ENCODE assay signal across 11 cellular contexts in genomic region chr12:9115731-9116689, GRCh38. TPM values are rescaled to one million over a fixed set of nuclear protein-coding genes. Genes with fewer than 3 reads are reported as not detected.
A peak's percentile ranks its signal among the peaks of the same experiment; 100 is the strongest.
DNase-seq lines count a peak whose midpoint lies in the region; ATAC-seq and TF ChIP-seq lines count a peak whose summit lies in the region.
"Had no signal": no experiment of that assay in that cellular context is flagged by ENCODE, and none has a peak within 500 bp of the region (broad histone marks: within the 10 kb centered on the region; RNA-seq: fewer than 3 reads in every experiment).

Gene A2M, minus strand, starts transcription at chr12:9115919. Its CDS starts 70 bp downstream, at chr12:9115849.

- peak within 1 kb of the TSS; percentile 24 for H3K27ac ChIP-seq in 22Rv1
- no peak within 1 kb of the TSS for H3K27ac ChIP-seq in adipose tissue (ENCODE audit: low read depth, low read length)
- H3K27ac ChIP-seq in cardiac muscle cell, result peak within 1 kb of the TSS; percentile 80
- H3K27ac ChIP-seq in osteoblast (ENCODE audit: low read depth, low read length), result no peak within 1 kb of the TSS

- H2AFZ ChIP-seq in osteoblast (ENCODE audit: low read length), result peak within 1 kb of the TSS; percentile 46

- peaks cover 28% of the 10 kb centered on the region for H3K4me1 Mint-ChIP-seq in activated CD4-positive, alpha-beta memory T cell treated with anti-CD3 and anti-CD28 coated beads for 36 hours (ENCODE audit: low read depth)
- H3K4me1 Mint-ChIP-seq in activated CD4-positive, alpha-beta T cell treated with anti-CD3 and anti-CD28 coated beads for 36 hours, result peaks cover 13% of the 10 kb centered on the region

- H3K27ac Mint-ChIP-seq in activated CD4-positive, alpha-beta memory T cell treated with anti-CD3 and anti-CD28 coated beads for 36 hours, result no peak within 1 kb of the TSS
- no peak within 1 kb of the TSS for H3K27ac Mint-ChIP-seq in activated CD4-positive, alpha-beta T cell treated with anti-CD3 and anti-CD28 coated beads for 36 hours

- H3K4me1 ChIP-seq in cardiac muscle cell (ENCODE audit: low read depth) (peaks cover 14% of the 10 kb centered on the region), osteoblast (ENCODE audit: insufficient read depth, low read length) (no peaks in the 10 kb centered on the region)

- TF ChIP-seq CTCF in 22Rv1 (IDR thresholded peaks at IDR 0.05) (no peak), cardiac muscle cell (IDR thresholded peaks at IDR 0.05; ENCODE audit: low read depth, low read length) (no peak), osteoblast (IDR thresholded peaks at IDR 0.05; ENCODE audit: extremely low read depth, low read depth, low read length) (no peak)

- H3K4me3 ChIP-seq in cardiac muscle cell (peak within 1 kb of the TSS; percentile 8), osteoblast (ENCODE audit: insufficient read depth, low read length) (no peak within 1 kb of the TSS)

- no peak for ATAC-seq in activated CD4-positive, alpha-beta T cell treated with anti-CD3 and anti-CD28 coated beads for 36 hours

- H3K9me3 ChIP-seq in cardiac muscle cell (ENCODE audit: low read depth) (no peaks in the 10 kb centered on the region), osteoblast (ENCODE audit: low read depth, low read length) (no peaks in the 10 kb centered on the region)

- no peak within 1 kb of the TSS for H3K4me3 Mint-ChIP-seq in activated CD4-positive, alpha-beta memory T cell treated with anti-CD3 and anti-CD28 coated beads for 36 hours
- no peak within 1 kb of the TSS for H3K4me3 Mint-ChIP-seq in activated CD4-positive, alpha-beta T cell treated with anti-CD3 and anti-CD28 coated beads for 36 hours

- no peaks in the 10 kb centered on the region for H3K36me3 Mint-ChIP-seq in activated CD4-positive, alpha-beta memory T cell treated with anti-CD3 and anti-CD28 coated beads for 36 hours
- no peaks in the 10 kb centered on the region for H3K36me3 Mint-ChIP-seq in activated CD4-positive, alpha-beta T cell treated with anti-CD3 and anti-CD28 coated beads for 36 hours (ENCODE audit: low read depth)

- DNase-seq in cardiac muscle cell (ENCODE audit: low read depth in 1 of 2, low spot score in 1 of 2) (peak; percentile 47 to 65), osteoblast (ENCODE audit: insufficient read length, low spot score, missing footprints) (no peak), NOMO-1 treated with dmso at 0.1 percent for 144 hours (lab: John Stamatoyannopoulos, UW; ENCODE audit: unreplicated experiment) (no peak)
- DNase-seq in stimulated activated naive CD4-positive, alpha-beta T cell treated with Interleukin-2 at 50 U/mL for 16 hours (lab: John Stamatoyannopoulos, UW), result no peak
- DNase-seq in activated CD4-positive, alpha-beta memory T cell treated with anti-CD3 and anti-CD28 coated beads for 36 hours, result no peak
- DNase-seq in activated CD4-positive, alpha-beta T cell treated with anti-CD3 and anti-CD28 coated beads for 36 hours, result no peak
- DNase-seq: activated naive CD4-positive, alpha-beta T cell treated with anti-CD3 and anti-CD28 coated beads, Interleukin-2, amount 50 U/mL, for 16 hours; SHP77 treated with DMSO at 0.1 percent for 48 hours had no signal

- no peak within 1 kb of the TSS for H3K4me2 ChIP-seq in osteoblast (ENCODE audit: insufficient read depth, low read length)

- no peaks in the 10 kb centered on the region for H3K79me2 ChIP-seq in osteoblast (ENCODE audit: insufficient read depth, low read length)

- H3K27me3 ChIP-seq in cardiac muscle cell (no peaks in the 10 kb centered on the region), osteoblast (ENCODE audit: insufficient read depth, low read length) (no peaks in the 10 kb centered on the region)

- POLR2A ChIA-PET in activated CD4-positive, alpha-beta memory T cell treated with anti-CD3 and anti-CD28 coated beads for 36 hours (lab: Charles Lee), result no interaction called here
- POLR2A ChIA-PET in activated CD4-positive, alpha-beta T cell treated with anti-CD3 and anti-CD28 coated beads for 36 hours (lab: Charles Lee), result no interaction called here

- no peaks in the 10 kb centered on the region for H3K9me3 Mint-ChIP-seq in activated CD4-positive, alpha-beta memory T cell treated with anti-CD3 and anti-CD28 coated beads for 36 hours
- no peaks in the 10 kb centered on the region for H3K9me3 Mint-ChIP-seq in activated CD4-positive, alpha-beta T cell treated with anti-CD3 and anti-CD28 coated beads for 36 hours (ENCODE audit: low read depth)

- WGBS in adipose tissue, 3 donors, result 42 to 73% (median 45%) methylated on average over 10 of the region's 10 CpGs

- no peaks in the 10 kb centered on the region for H3K27me3 Mint-ChIP-seq in activated CD4-positive, alpha-beta memory T cell treated with anti-CD3 and anti-CD28 coated beads for 36 hours
- no peaks in the 10 kb centered on the region for H3K27me3 Mint-ChIP-seq in activated CD4-positive, alpha-beta T cell treated with anti-CD3 and anti-CD28 coated beads for 36 hours

- intact Hi-C loops in activated CD4-positive, alpha-beta memory T cell treated with anti-CD3 and anti-CD28 coated beads for 36 hours (cut with micrococcal nuclease), result no loop called here
- intact Hi-C loops in activated CD4-positive, alpha-beta T cell treated with anti-CD3 and anti-CD28 coated beads for 36 hours (cut with DNase I, micrococcal nuclease), result no loop called here

- CTCF ChIA-PET in activated CD4-positive, alpha-beta memory T cell treated with anti-CD3 and anti-CD28 coated beads for 36 hours (lab: Charles Lee), result interaction anchor here (1.1 to 2.3 kb wide), 2 partner anchors 13 to 19 kb away, joined by 3 to 6 read pairs; no protein-coding TSS in a partner anchor
- CTCF ChIA-PET in activated CD4-positive, alpha-beta T cell treated with anti-CD3 and anti-CD28 coated beads for 36 hours (lab: Charles Lee), result interaction anchor here (0.6 kb wide), 1 partner anchor 675 kb away, joined by 3 read pairs; no protein-coding TSS in a partner anchor

- H4K20me1 ChIP-seq in osteoblast (ENCODE audit: insufficient read depth, low read length), result no peaks in the 10 kb centered on the region

- H3K36me3 ChIP-seq in cardiac muscle cell (no peaks in the 10 kb centered on the region), osteoblast (ENCODE audit: insufficient read depth, low read length) (no peaks in the 10 kb centered on the region)

RNA-seq across cellular contexts. Expression of gene A2M, which starts in this region (rescaled TPM):
- polyA plus RNA-seq in adipose tissue (100 to 1,000 TPM in 2 of 3 donors, 10 to 100 TPM in 1; 41.6 to 325 (median 151) TPM), cardiac muscle cell (57.8 and 104 TPM in 2 replicates)
- total RNA-seq in cardiac muscle cell (63.5 and 91.9 TPM in 2 replicates), osteoblast (2.2 and 2.9 TPM in 2 replicates)
- not detected for total RNA-seq in activated CD4-positive, alpha-beta memory T cell treated with anti-CD3 and anti-CD28 coated beads for 36 hours
- under 1 TPM in 1 of 2 experiments, not detected in 1; 0.16 TPM for total RNA-seq in activated CD4-positive, alpha-beta T cell treated with anti-CD3 and anti-CD28 coated beads for 36 hours
- total RNA-seq: HT-29 had no signal

Comparison
In these comparisons a context has a peak if more than half of its experiments do, and no peak if none do; other contexts are left out.
1. RNA of gene A2M (total RNA-seq): 63.5 to 91.9 TPM in cardiac muscle cell; 2.2 to 2.9 TPM in osteoblast, not detected in activated CD4-positive, alpha-beta memory T cell treated with anti-CD3 and anti-CD28 coated beads for 36 hours and 0.16 TPM in activated CD4-positive, alpha-beta T cell treated with anti-CD3 and anti-CD28 coated beads for 36 hours; every median in the first group is over 10 times any median in the second.
2. H3K27ac ChIP-seq: peak in 22Rv1 (single experiment) and cardiac muscle cell (single experiment); none in adipose tissue (single experiment) and osteoblast (single experiment).
3. DNase-seq: peak in cardiac muscle cell (2 of 2); none in osteoblast (single experiment), stimulated activated naive CD4-positive, alpha-beta T cell treated with Interleukin-2 at 50 U/mL for 16 hours (single experiment), activated CD4-positive, alpha-beta memory T cell treated with anti-CD3 and anti-CD28 coated beads for 36 hours (single experiment), activated CD4-positive, alpha-beta T cell treated with anti-CD3 and anti-CD28 coated beads for 36 hours (single experiment) and NOMO-1 treated with dmso at 0.1 percent for 144 hours (single experiment).